Comparison of ENCODE assay signal across 16 cellular contexts in genomic region chr9:137263506-137263905, GRCh38. TPM values are rescaled to one million over a fixed set of nuclear protein-coding genes. Genes with fewer than 3 reads are reported as not detected.
DNase-seq lines count a peak whose midpoint lies in the region; ATAC-seq, FAIRE-seq and TF ChIP-seq lines count a peak whose summit lies in the region.
"Had no signal": no experiment of that assay in that cellular context is flagged by ENCODE, and none has a peak within 500 bp of the region (broad histone marks: within the 10 kb centered on the region; RNA-seq: fewer than 3 reads in every experiment).

No MANE protein-coding gene starts in this region.

- H3K9me3 ChIP-seq in IMR-90 (ENCODE audit: control insufficient read depth, insufficient read depth, low read length) (no peaks in the 10 kb centered on the region), K562 (replicated peaks; ENCODE audit: control insufficient read depth, insufficient read depth, low read depth, low read length) (no peaks in the 10 kb centered on the region), liver (ENCODE audit: control insufficient read depth in 4 of 4, low read length in 3 of 4) (no peaks in the 10 kb centered on the region), spleen (no peaks in the 10 kb centered on the region)
- H3K9me3 ChIP-seq: BLaER1 treated with 17β-estradiol and CSF1 and Interleukin-3, amounts not matched to agents 10 nM and 100 nM had no signal

- peaks cover 6% of the 10 kb centered on the region; the same call in 1 of the 3 replicates for H3K79me2 ChIP-seq in K562 (ENCODE audit: control insufficient read depth, insufficient read depth, low read length)

- POLR2A ChIA-PET in IMR-90 (lab: Charles Lee; ENCODE audit: unreplicated experiment), result no interaction called here
- POLR2A ChIA-PET in K562 (lab: Yijun Ruan, JAX), result interaction anchor here (1.0 to 1.1 kb wide), 2 partner anchors 14 to 38 kb away, joined by 3 to 4 read pairs; partner anchors contain the start of genes NRARP and TOR4A

- FAIRE-seq in K562 (lab: Jason Lieb, UNC), result no peak
- FAIRE-seq: HTR-8/SVneo had no signal

- H2AK5ac ChIP-seq in IMR-90 (ENCODE audit: low read depth, low read length), result no peak overlapping the region

- no peak overlapping the region for H4K5ac ChIP-seq in IMR-90 (ENCODE audit: low read depth, low read length)

- H2BK15ac ChIP-seq in IMR-90 (ENCODE audit: low read depth, low read length), result no peak overlapping the region

- no peak for DNase-seq in IMR-90
- no peak for DNase-seq in K562 (ENCODE audit: extremely low read depth in 1 of 4, low spot score in 3 of 4)
- DNase-seq in spleen, result peak; percentile 53
- DNase-seq in NCI-H524 (lab: John Stamatoyannopoulos, UW), result no peak
- DNase-seq: ACHN; CD4-positive, CD25-positive, alpha-beta regulatory T cell; DMS53; GM23248; H7 had no signal

- intact Hi-C loops in IMR-90 (cut with micrococcal nuclease), result no loop called here
- intact Hi-C loops in K562 (cut with micrococcal nuclease), result no loop called here
- intact Hi-C loops in spleen (cut with DNase I; ENCODE audit: low total_unique reads), result no loop called here

- no peak overlapping the region for H3K14ac ChIP-seq in IMR-90 (replicated peaks; ENCODE audit: low read depth, low read length)

- H3K4ac ChIP-seq in IMR-90 (ENCODE audit: low read depth, low read length), result no peak overlapping the region

- in situ Hi-C loops in IMR-90 (cut with MboI; ENCODE audit: low sequenced_read_pairs), result no loop called here
- in situ Hi-C loops in K562 (cut with MboI), result no loop called here

- H3K9ac ChIP-seq in IMR-90 (ENCODE audit: low read depth, low read length) (no peak overlapping the region), K562 (ENCODE audit: insufficient read depth in 1 of 2, low read depth in 2 of 2, low read length in 2 of 2) (peak overlapping the region in 1 of 2 experiments; percentile 10; a peak in 1 of 4 replicates), liver (ENCODE audit: low read depth in 1 of 2, low read length in 2 of 2) (no peak overlapping the region)
- H3K9ac ChIP-seq: BLaER1 treated with 17β-estradiol and CSF1 and Interleukin-3, amounts not matched to agents 10 nM and 100 nM; GM23248 had no signal

- CTCF ChIA-PET in IMR-90 (lab: Yijun Ruan, JAX), result no interaction called here
- CTCF ChIA-PET in K562 (lab: Yijun Ruan, JAX; ENCODE audit: low intra/inter-chr PET ratio), result no interaction called here

- TF ChIP-seq POLR2A in IMR-90 (IDR thresholded peaks at IDR 0.05; ENCODE audit: low read depth, low read length) (no peak), K562 (conservative IDR thresholded peaks at IDR 0.05) (no peak), spleen (IDR thresholded peaks at IDR 0.05) (no peak)

- no peak overlapping the region for H3K18ac ChIP-seq in IMR-90 (ENCODE audit: low read depth, low read length)

- dilution Hi-C loops in IMR-90 (cut with HindIII; ENCODE audit: low sequenced_read_pairs, unreplicated experiment), result no loop called here

- peaks cover 10 to 40% of the 10 kb centered on the region in 2 experiments for H3K79me1 ChIP-seq in IMR-90 (ENCODE audit: low read depth in 1 of 2, low read length in 2 of 2)

- peak overlapping the region; percentile 28 for H2AK9ac ChIP-seq in IMR-90 (replicated peaks; ENCODE audit: low read depth, low read length, poor library complexity)

- H2BK120ac ChIP-seq in IMR-90 (ENCODE audit: low read depth, low read length), result no peak overlapping the region

- H3K27ac ChIP-seq in IMR-90 (ENCODE audit: insufficient read depth, low read length) (no peak overlapping the region), K562 (ENCODE audit: extremely low read depth, low read depth, low read length) (no peak overlapping the region), liver (ENCODE audit: low read depth in 1 of 2, low read length in 2 of 2) (no peak overlapping the region), spleen (no peak overlapping the region)
- H3K27ac ChIP-seq: BLaER1 treated with 17β-estradiol and CSF1 and Interleukin-3, amounts not matched to agents 10 nM and 100 nM; GM23248 had no signal

- peaks cover 52% of the 10 kb centered on the region for H3K36me3 ChIP-seq in IMR-90 (ENCODE audit: control insufficient read depth, insufficient read depth, low read length)
- peaks cover 59% of the 10 kb centered on the region; the same call in 2 of the 3 replicates for H3K36me3 ChIP-seq in K562 (ENCODE audit: control insufficient read depth, insufficient read depth, low read length)
- H3K36me3 ChIP-seq in liver (ENCODE audit: control insufficient read depth in 4 of 4, insufficient read depth in 3 of 4, low read depth in 1 of 4, low read length in 3 of 4), result peaks cover 10 to 16% (median 12%) of the 10 kb centered on the region in 4 donors
- peaks cover 0 to 84% (median 42%) of the 10 kb centered on the region in 6 donors for H3K36me3 ChIP-seq in spleen

- no peak overlapping the region for H4K91ac ChIP-seq in IMR-90 (ENCODE audit: insufficient read depth, low read depth, low read length)

- H2BK5ac ChIP-seq in IMR-90 (ENCODE audit: low read depth, low read length, poor library complexity, severe bottlenecking), result no peak overlapping the region

- no peak overlapping the region for H2AFZ ChIP-seq in IMR-90 (replicated peaks; ENCODE audit: low read length, poor library complexity)
- H2AFZ ChIP-seq in K562 (ENCODE audit: low read depth, low read length), result no peak overlapping the region
- H2AFZ ChIP-seq: GM23248 had no signal

- TF ChIP-seq RAD21 in IMR-90 (IDR thresholded peaks at IDR 0.05; ENCODE audit: low read length) (no peak), K562 (CRISPR knock-in tag; conservative IDR thresholded peaks at IDR 0.05 in 1 of 2, IDR thresholded peaks at IDR 0.05 in 1 of 2) (no peak), liver (IDR thresholded peaks at IDR 0.05) (no peak)

- H3K4me3 ChIP-seq in IMR-90 (ENCODE audit: insufficient read depth, low read depth, low read length), result no peak overlapping the region
- no peak overlapping the region for H3K4me3 ChIP-seq in K562
- H3K4me3 ChIP-seq in liver (ENCODE audit: low read depth in 1 of 3, low read length in 3 of 3), result no peak overlapping the region
- H3K4me3 ChIP-seq in spleen, result no peak overlapping the region
- H3K4me3 ChIP-seq: BLaER1 treated with 17β-estradiol and CSF1 and Interleukin-3, amounts not matched to agents 10 nM and 100 nM; GM23248 had no signal

- TF ChIP-seq EP300 in K562 (IDR thresholded peaks at IDR 0.05; ENCODE audit: low read length), result no peak

- no peak overlapping the region for H3K4me2 ChIP-seq in IMR-90 (ENCODE audit: low read depth, low read length)
- no peak overlapping the region for H3K4me2 ChIP-seq in K562 (ENCODE audit: insufficient read depth, low read length)
- H3K4me2 ChIP-seq: BLaER1 treated with 17β-estradiol and CSF1 and Interleukin-3, amounts not matched to agents 10 nM and 100 nM had no signal

- H3K56ac ChIP-seq in IMR-90 (ENCODE audit: extremely low read depth, insufficient read depth, low read length), result no peak overlapping the region

- H4K8ac ChIP-seq in IMR-90 (ENCODE audit: low read depth in 2 of 2, low read length in 2 of 2), result no peak overlapping the region

- H4K20me1 ChIP-seq in IMR-90 (ENCODE audit: insufficient read depth, low read length) (peaks cover 10% of the 10 kb centered on the region), K562 (replicated peaks; ENCODE audit: control insufficient read depth, insufficient read depth, low read length) (no peaks in the 10 kb centered on the region)

- no peak overlapping the region for H2BK20ac ChIP-seq in IMR-90 (ENCODE audit: low read depth, low read length)

- H3K9me1 ChIP-seq in IMR-90 (ENCODE audit: insufficient read depth, low read length) (peaks cover under 1% of the 10 kb centered on the region), K562 (ENCODE audit: control insufficient read depth, insufficient read depth, low read length) (no peaks in the 10 kb centered on the region)

- peaks cover 1% of the 10 kb centered on the region for H3K4me1 ChIP-seq in IMR-90 (ENCODE audit: control insufficient read depth, insufficient read depth, low read length)
- peaks cover 8 to 38% of the 10 kb centered on the region in 2 experiments; a peak in 4 of 5 replicates for H3K4me1 ChIP-seq in K562 (replicated peaks in 1 of 2; ENCODE audit: control insufficient read depth in 2 of 2, insufficient read depth in 2 of 2, low read length in 2 of 2)
- peaks cover 5 to 20% (median 10%) of the 10 kb centered on the region in 4 donors for H3K4me1 ChIP-seq in liver (ENCODE audit: control insufficient read depth in 4 of 4, insufficient read depth in 4 of 4, low read length in 3 of 4)
- peaks cover 0 to 35% (median 12%) of the 10 kb centered on the region in 6 donors for H3K4me1 ChIP-seq in spleen

- no peak for TF ChIP-seq CTCF in IMR-90 (conservative IDR thresholded peaks at IDR 0.05; ENCODE audit: low read depth, low read length)
- TF ChIP-seq CTCF in K562 (IDR thresholded peaks at IDR 0.05 in 2 of 3, conservative IDR thresholded peaks at IDR 0.05 in 1 of 3; ENCODE audit: insufficient read depth in 2 of 3, low read depth in 1 of 3, low read length in 3 of 3), result no peak
- TF ChIP-seq CTCF in liver (IDR thresholded peaks at IDR 0.05; ENCODE audit: low read depth, low read length, missing input control), result no peak
- TF ChIP-seq CTCF in spleen (IDR thresholded peaks at IDR 0.05 in 8 of 11, conservative IDR thresholded peaks at IDR 0.05 in 3 of 11), result no peak

- BruUV-seq in IMR-90 (replicated peaks; lab: Mats Ljungman, UMichigan) (no TSS peak), K562 (replicated peaks; lab: Mats Ljungman, UMichigan) (no TSS peak)

- H3K27me3 ChIP-seq in IMR-90 (ENCODE audit: control insufficient read depth, insufficient read depth, low read length), result no peaks in the 10 kb centered on the region
- no peaks in the 10 kb centered on the region for H3K27me3 ChIP-seq in K562 (ENCODE audit: control insufficient read depth in 2 of 2, insufficient read depth in 2 of 2, low read length in 2 of 2)
- no peaks in the 10 kb centered on the region for H3K27me3 ChIP-seq in liver (ENCODE audit: control insufficient read depth in 4 of 4, insufficient read depth in 4 of 4, low read length in 3 of 4)
- H3K27me3 ChIP-seq in spleen (replicated peaks in 1 of 7), result no peaks in the 10 kb centered on the region
- H3K27me3 ChIP-seq: BLaER1 treated with 17β-estradiol and CSF1 and Interleukin-3, amounts not matched to agents 10 nM and 100 nM had no signal

- 71% methylated on average over 4 of the region's 10 CpGs; no CpG with 5 or more reads in 1 of the 2 experiments for WGBS in IMR-90 (ENCODE audit: extremely low coverage in 2 of 2, insufficient read length in 1 of 2), 2 experiments
- WGBS in K562 (ENCODE audit: insufficient coverage, low coverage, missing lambda C conversion rate), result 90% methylated on average over 8 of the region's 10 CpGs
- WGBS in liver, result 56% methylated on average over 10 of the region's 10 CpGs
- WGBS in spleen, 5 donors, result 77 to 90% (median 81%) methylated on average over 8 to 10 of the region's 10 CpGs

- ATAC-seq in IMR-90 (ENCODE audit: low read depth) (no peak), K562 (no peak), HG03175 (IDR thresholded peaks at IDR 0.05; ENCODE audit: unreplicated experiment) (no peak), HG03432 (IDR thresholded peaks at IDR 0.05; ENCODE audit: unreplicated experiment) (no peak), HG02981 (IDR thresholded peaks at IDR 0.05; ENCODE audit: unreplicated experiment) (no peak)

- no peak overlapping the region for H3K23ac ChIP-seq in IMR-90 (ENCODE audit: low read depth, low read length)

RNA-seq across cellular contexts. Expression of gene NELFB, which starts 8.4 kb away (rescaled TPM):
- total RNA-seq in IMR-90 (2012; rRNA removed), result 36.7 and 36.9 TPM in 2 replicates
- 65.1 and 66.0 TPM in 2 replicates for polyA plus RNA-seq in IMR-90 (2012; rRNA removed)
- 38.5 and 59.2 TPM in 2 replicates for polyA plus RNA-seq in IMR-90 (2012; cell fraction: cytosol; rRNA removed)
- 43.4 and 76.9 TPM in 2 replicates for polyA plus RNA-seq in IMR-90 (2012; cell fraction: nucleus; rRNA removed; ENCODE audit: low replicate concordance)
- 20.6 and 61.7 TPM in 2 replicates for total RNA-seq in K562 (2011; cell fraction: chromatin; rRNA removed; ENCODE audit: low replicate concordance)
- total RNA-seq in K562 (2011; cell fraction: nucleolus; rRNA removed), result 48.5 and 57.8 TPM in 2 replicates
- total RNA-seq in K562 (2011; cell fraction: nucleoplasm; rRNA removed), result 24.1 and 26.4 TPM in 2 replicates
- total RNA-seq in K562 (2014; rRNA removed), result 50.0 and 57.8 TPM in 2 replicates
- total RNA-seq in K562 (2014; rRNA removed; fragmentation: Illumina TruSeq; extraction: Trizol), result 13.8 and 17.6 TPM in 2 replicates
- 29.7 and 30.5 TPM in 2 replicates for total RNA-seq in K562 (2015; rRNA removed; fragmentation: Illumina TruSeq; extraction: Trizol)
- 81.2 and 84.0 TPM in 2 replicates for total RNA-seq in K562 (2021)
- 38.3 and 49.6 TPM in 2 replicates for polyA plus RNA-seq in K562 (2011; rRNA removed)
- polyA plus RNA-seq in K562 (2011; cell fraction: cytosol; rRNA removed), result 51.9 and 81.6 TPM in 2 replicates
- polyA plus RNA-seq in K562 (2011; cell fraction: nucleus; rRNA removed), result 55.4 and 66.0 TPM in 2 replicates
- 61.8 and 81.8 TPM in 2 replicates for polyA plus RNA-seq in K562 (2012)
- 28.4 and 52.9 TPM in 2 replicates for polyA plus RNA-seq in K562 (2014; fragmentation: Illumina TruSeq; extraction: Trizol)
- polyA plus RNA-seq in K562 (2014; fragmentation: Nextera tagmentation; extraction: Ambion mirVana), result under 1 TPM; 0.24 to 0.49 TPM
- 56.2 and 57.1 TPM in 2 replicates for polyA plus RNA-seq in K562 (2014; rRNA removed)
- polyA minus RNA-seq in K562 (2011; rRNA and poly(A)+ RNA removed), result 22.0 and 33.8 TPM in 2 replicates
- 41.6 and 47.4 TPM in 2 replicates for polyA minus RNA-seq in K562 (2011; cell fraction: cytosol; rRNA and poly(A)+ RNA removed)
- polyA minus RNA-seq in K562 (2011; cell fraction: nucleus; rRNA and poly(A)+ RNA removed), result 11.4 and 18.9 TPM in 2 replicates
- 10 to 100 TPM; 16.5 to 19.7 TPM for total RNA-seq in liver
- polyA plus RNA-seq in liver, result 10 to 100 TPM in 1 of 2 donors, 1 to 10 TPM in 1; 4.7 to 24.6 TPM
- 10 to 100 TPM; 27.7 to 46.8 (median 39.9) TPM for total RNA-seq in spleen
- 10 to 100 TPM; 26.6 to 49.7 (median 28.0) TPM for polyA plus RNA-seq in spleen

RNA-seq across cellular contexts. Expression of gene STPG3, which starts 12.4 kb away (rescaled TPM):
- total RNA-seq in IMR-90 (2012; rRNA removed), result not detected in 2 replicates
- not detected in 2 replicates for polyA plus RNA-seq in IMR-90 (2012; rRNA removed)
- not detected in 2 replicates for polyA plus RNA-seq in IMR-90 (2012; cell fraction: cytosol; rRNA removed)
- 0.09 TPM in 1 of 2 replicates, not detected in the other for polyA plus RNA-seq in IMR-90 (2012; cell fraction: nucleus; rRNA removed; ENCODE audit: low replicate concordance)
- not detected in 2 replicates for total RNA-seq in K562 (2011; cell fraction: chromatin; rRNA removed; ENCODE audit: low replicate concordance)
- total RNA-seq in K562 (2011; cell fraction: nucleolus; rRNA removed), result not detected in 2 replicates
- not detected in 2 replicates for total RNA-seq in K562 (2011; cell fraction: nucleoplasm; rRNA removed)
- total RNA-seq in K562 (2014; rRNA removed), result not detected in 2 replicates
- not detected in 2 replicates for total RNA-seq in K562 (2014; rRNA removed; fragmentation: Illumina TruSeq; extraction: Trizol)
- not detected in 2 replicates for total RNA-seq in K562 (2015; rRNA removed; fragmentation: Illumina TruSeq; extraction: Trizol)
- not detected in 2 replicates for total RNA-seq in K562 (2021)
- polyA plus RNA-seq in K562 (2011; rRNA removed), result not detected in 2 replicates
- not detected in 2 replicates for polyA plus RNA-seq in K562 (2011; cell fraction: cytosol; rRNA removed)
- polyA plus RNA-seq in K562 (2011; cell fraction: nucleus; rRNA removed), result not detected in 2 replicates
- polyA plus RNA-seq in K562 (2012), result 1.4 TPM in 2 replicates
- not detected in 2 replicates for polyA plus RNA-seq in K562 (2014; fragmentation: Illumina TruSeq; extraction: Trizol)
- polyA plus RNA-seq in K562 (2014; fragmentation: Nextera tagmentation; extraction: Ambion mirVana), result not detected
- polyA plus RNA-seq in K562 (2014; rRNA removed), result not detected in 2 replicates
- not detected in 2 replicates for polyA minus RNA-seq in K562 (2011; rRNA and poly(A)+ RNA removed)
- polyA minus RNA-seq in K562 (2011; cell fraction: cytosol; rRNA and poly(A)+ RNA removed), result not detected in 2 replicates
- 0.44 TPM in 1 of 2 replicates, not detected in the other for polyA minus RNA-seq in K562 (2011; cell fraction: nucleus; rRNA and poly(A)+ RNA removed)
- not detected for total RNA-seq in liver
- not detected for polyA plus RNA-seq in liver
- not detected for total RNA-seq in spleen
- polyA plus RNA-seq in spleen, result not detected
- total RNA-seq: A172; CD4-positive, CD25-positive, alpha-beta regulatory T cell; GM23248; H7 had no signal
- polyA plus RNA-seq: CD4-positive, CD25-positive, alpha-beta regulatory T cell; GM23248 had no signal

RNA-seq across cellular contexts. Expression of gene TOR4A, which starts 14.0 kb away (rescaled TPM):
- 9.7 and 11.4 TPM in 2 replicates for total RNA-seq in IMR-90 (2012; rRNA removed)
- polyA plus RNA-seq in IMR-90 (2012; rRNA removed), result 22.9 and 28.4 TPM in 2 replicates
- 17.3 and 37.9 TPM in 2 replicates for polyA plus RNA-seq in IMR-90 (2012; cell fraction: cytosol; rRNA removed)
- polyA plus RNA-seq in IMR-90 (2012; cell fraction: nucleus; rRNA removed; ENCODE audit: low replicate concordance), result 14.3 and 42.3 TPM in 2 replicates
- 16.4 and 68.0 TPM in 2 replicates for total RNA-seq in K562 (2011; cell fraction: chromatin; rRNA removed; ENCODE audit: low replicate concordance)
- 100 and 103 TPM in 2 replicates for total RNA-seq in K562 (2011; cell fraction: nucleolus; rRNA removed)
- 32.4 and 39.2 TPM in 2 replicates for total RNA-seq in K562 (2011; cell fraction: nucleoplasm; rRNA removed)
- total RNA-seq in K562 (2014; rRNA removed), result 38.5 and 46.9 TPM in 2 replicates
- total RNA-seq in K562 (2014; rRNA removed; fragmentation: Illumina TruSeq; extraction: Trizol), result 3.4 and 4.6 TPM in 2 replicates
- 14.8 and 16.4 TPM in 2 replicates for total RNA-seq in K562 (2015; rRNA removed; fragmentation: Illumina TruSeq; extraction: Trizol)
- 45.8 and 49.2 TPM in 2 replicates for total RNA-seq in K562 (2021)
- 8.6 and 13.0 TPM in 2 replicates for polyA plus RNA-seq in K562 (2011; rRNA removed)
- polyA plus RNA-seq in K562 (2011; cell fraction: cytosol; rRNA removed), result 18.4 and 58.5 TPM in 2 replicates
- 14.8 and 30.5 TPM in 2 replicates for polyA plus RNA-seq in K562 (2011; cell fraction: nucleus; rRNA removed)
- 20.5 and 29.0 TPM in 2 replicates for polyA plus RNA-seq in K562 (2012)
- polyA plus RNA-seq in K562 (2014; fragmentation: Illumina TruSeq; extraction: Trizol), result 8.8 and 14.8 TPM in 2 replicates
- 1 to 10 TPM; 3.9 to 7.0 TPM for polyA plus RNA-seq in K562 (2014; fragmentation: Nextera tagmentation; extraction: Ambion mirVana)
- polyA plus RNA-seq in K562 (2014; rRNA removed), result 23.9 and 27.3 TPM in 2 replicates
- 2.8 and 4.9 TPM in 2 replicates for polyA minus RNA-seq in K562 (2011; rRNA and poly(A)+ RNA removed)
- 27.4 and 32.4 TPM in 2 replicates for polyA minus RNA-seq in K562 (2011; cell fraction: cytosol; rRNA and poly(A)+ RNA removed)
- polyA minus RNA-seq in K562 (2011; cell fraction: nucleus; rRNA and poly(A)+ RNA removed), result 13.6 and 14.0 TPM in 2 replicates
- 1 to 10 TPM; 5.0 to 5.1 TPM for total RNA-seq in liver
- polyA plus RNA-seq in liver, result 1 to 10 TPM in 1 of 2 donors, under 1 TPM in 1; 0.35 to 3.6 TPM
- total RNA-seq in spleen, result 10 to 100 TPM; 23.1 to 39.9 (median 29.4) TPM
- polyA plus RNA-seq in spleen, result 10 to 100 TPM in 1 of 3 donors, 1 to 10 TPM in 2; 3.2 to 10.8 (median 5.1) TPM

RNA-seq across cellular contexts. Expression of gene TUBB4B, which starts 22.4 kb away (rescaled TPM):
- total RNA-seq in IMR-90 (2012; rRNA removed), result 236 and 237 TPM in 2 replicates
- polyA plus RNA-seq in IMR-90 (2012; rRNA removed), result 529 and 613 TPM in 2 replicates
- polyA plus RNA-seq in IMR-90 (2012; cell fraction: cytosol; rRNA removed), result 396 and 719 TPM in 2 replicates
- 295 and 529 TPM in 2 replicates for polyA plus RNA-seq in IMR-90 (2012; cell fraction: nucleus; rRNA removed; ENCODE audit: low replicate concordance)
- total RNA-seq in K562 (2011; cell fraction: chromatin; rRNA removed; ENCODE audit: low replicate concordance), result 122 and 317 TPM in 2 replicates
- 269 and 300 TPM in 2 replicates for total RNA-seq in K562 (2011; cell fraction: nucleolus; rRNA removed)
- total RNA-seq in K562 (2011; cell fraction: nucleoplasm; rRNA removed), result 142 and 195 TPM in 2 replicates
- total RNA-seq in K562 (2014; rRNA removed), result 264 and 325 TPM in 2 replicates
- 86.3 and 117 TPM in 2 replicates for total RNA-seq in K562 (2014; rRNA removed; fragmentation: Illumina TruSeq; extraction: Trizol)
- total RNA-seq in K562 (2015; rRNA removed; fragmentation: Illumina TruSeq; extraction: Trizol), result 287 and 291 TPM in 2 replicates
- 425 and 437 TPM in 2 replicates for total RNA-seq in K562 (2021)
- 268 and 271 TPM in 2 replicates for polyA plus RNA-seq in K562 (2011; rRNA removed)
- polyA plus RNA-seq in K562 (2011; cell fraction: cytosol; rRNA removed), result 337 and 660 TPM in 2 replicates
- polyA plus RNA-seq in K562 (2011; cell fraction: nucleus; rRNA removed), result 333 and 371 TPM in 2 replicates
- 429 and 432 TPM in 2 replicates for polyA plus RNA-seq in K562 (2012)
- polyA plus RNA-seq in K562 (2014; fragmentation: Illumina TruSeq; extraction: Trizol), result 393 and 490 TPM in 2 replicates
- polyA plus RNA-seq in K562 (2014; fragmentation: Nextera tagmentation; extraction: Ambion mirVana), result 10 to 100 TPM; 24.1 to 51.3 TPM
- 426 and 443 TPM in 2 replicates for polyA plus RNA-seq in K562 (2014; rRNA removed)
- 130 and 204 TPM in 2 replicates for polyA minus RNA-seq in K562 (2011; rRNA and poly(A)+ RNA removed)
- polyA minus RNA-seq in K562 (2011; cell fraction: cytosol; rRNA and poly(A)+ RNA removed), result 222 and 247 TPM in 2 replicates
- 108 and 161 TPM in 2 replicates for polyA minus RNA-seq in K562 (2011; cell fraction: nucleus; rRNA and poly(A)+ RNA removed)
- total RNA-seq in liver, result 100 to 1,000 TPM; 179 to 191 TPM
- 100 to 1,000 TPM; 173 to 199 TPM for polyA plus RNA-seq in liver
- total RNA-seq in spleen, result 100 to 1,000 TPM in 4 of 7 donors, 10 to 100 TPM in 3; 55.1 to 137 (median 102) TPM
- 100 to 1,000 TPM in 2 of 3 donors, 10 to 100 TPM in 1; 59.6 to 112 (median 107) TPM for polyA plus RNA-seq in spleen

RNA-seq across cellular contexts. Expression of gene SLC34A3, which starts 32.8 kb away (rescaled TPM):
- not detected in 2 replicates for total RNA-seq in IMR-90 (2012; rRNA removed)
- polyA plus RNA-seq in IMR-90 (2012; rRNA removed), result not detected in 2 replicates
- polyA plus RNA-seq in IMR-90 (2012; cell fraction: cytosol; rRNA removed), result not detected in 2 replicates
- polyA plus RNA-seq in IMR-90 (2012; cell fraction: nucleus; rRNA removed; ENCODE audit: low replicate concordance), result 0.09 TPM in 1 of 2 replicates, not detected in the other
- total RNA-seq in K562 (2011; cell fraction: chromatin; rRNA removed; ENCODE audit: low replicate concordance), result not detected in 2 replicates
- not detected in 2 replicates for total RNA-seq in K562 (2011; cell fraction: nucleolus; rRNA removed)
- not detected in 2 replicates for total RNA-seq in K562 (2011; cell fraction: nucleoplasm; rRNA removed)
- not detected in 2 replicates for total RNA-seq in K562 (2014; rRNA removed)
- total RNA-seq in K562 (2014; rRNA removed; fragmentation: Illumina TruSeq; extraction: Trizol), result not detected in 2 replicates
- not detected in 2 replicates for total RNA-seq in K562 (2015; rRNA removed; fragmentation: Illumina TruSeq; extraction: Trizol)
- not detected in 2 replicates for total RNA-seq in K562 (2021)
- polyA plus RNA-seq in K562 (2011; rRNA removed), result not detected in 2 replicates
- 0.03 TPM in 1 of 2 replicates, not detected in the other for polyA plus RNA-seq in K562 (2011; cell fraction: cytosol; rRNA removed)
- not detected in 2 replicates for polyA plus RNA-seq in K562 (2011; cell fraction: nucleus; rRNA removed)
- 0.09 and 0.21 TPM in 2 replicates for polyA plus RNA-seq in K562 (2012)
- not detected in 2 replicates for polyA plus RNA-seq in K562 (2014; fragmentation: Illumina TruSeq; extraction: Trizol)
- polyA plus RNA-seq in K562 (2014; fragmentation: Nextera tagmentation; extraction: Ambion mirVana), result not detected
- polyA plus RNA-seq in K562 (2014; rRNA removed), result not detected in 2 replicates
- polyA minus RNA-seq in K562 (2011; rRNA and poly(A)+ RNA removed), result not detected in 2 replicates
- polyA minus RNA-seq in K562 (2011; cell fraction: cytosol; rRNA and poly(A)+ RNA removed), result not detected in 2 replicates
- not detected in 2 replicates for polyA minus RNA-seq in K562 (2011; cell fraction: nucleus; rRNA and poly(A)+ RNA removed)
- total RNA-seq in liver, result not detected
- not detected for polyA plus RNA-seq in liver
- total RNA-seq in spleen, result not detected
- not detected for polyA plus RNA-seq in spleen
- total RNA-seq: CD4-positive, CD25-positive, alpha-beta regulatory T cell; GM23248 had no signal
- polyA plus RNA-seq: CD4-positive, CD25-positive, alpha-beta regulatory T cell; GM23248 had no signal
